Comparison of ENCODE assay signal across 8 cellular contexts in the genomic region with DNA sequence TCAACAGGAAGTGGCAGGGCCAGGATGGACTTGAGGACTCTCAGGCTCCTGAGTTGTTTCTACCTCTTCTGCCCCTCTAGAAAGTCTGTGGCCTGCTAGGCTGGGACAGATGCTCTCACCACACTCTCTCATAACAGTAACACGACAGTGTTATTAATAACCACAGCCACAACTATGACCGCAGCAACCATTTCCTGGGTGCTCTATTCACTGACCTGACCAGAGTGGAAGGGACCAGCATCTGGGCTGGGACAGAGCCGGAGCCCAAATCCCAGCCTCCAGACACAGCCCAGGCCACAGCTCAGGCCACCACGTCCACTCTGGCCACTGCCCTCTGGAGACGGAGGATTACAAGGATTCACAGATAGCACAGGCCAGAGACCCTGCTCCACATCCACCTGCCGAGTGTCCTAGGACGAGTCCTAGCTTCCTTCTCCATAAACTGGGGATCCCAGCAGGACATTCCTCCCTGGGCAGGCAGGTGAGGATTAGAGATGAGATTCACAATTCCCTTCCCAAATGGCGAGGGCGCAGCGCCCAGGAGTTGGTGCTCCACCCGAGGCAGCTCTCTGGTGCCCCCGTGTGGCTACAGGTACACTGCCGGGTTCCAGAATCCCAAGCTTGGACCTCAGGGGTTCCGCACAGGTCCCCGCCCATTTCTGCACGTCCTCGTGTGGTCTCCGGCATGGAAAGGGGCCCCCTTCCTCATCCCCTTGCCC. TPM values are rescaled to one million over a fixed set of nuclear protein-coding genes. Genes with fewer than 3 reads are reported as not detected.
A peak's percentile ranks its signal among the peaks of the same experiment; 100 is the strongest.
DNase-seq lines count a peak whose midpoint lies in the region; ATAC-seq and TF ChIP-seq lines count a peak whose summit lies in the region.

No MANE protein-coding gene starts in this region.

- H3K27me3 ChIP-seq in foreskin keratinocyte, result peaks cover 15% of the 10 kb centered on the region

- DNase-seq in activated CD4-positive, alpha-beta T cell treated with anti-CD3 and anti-CD28 coated beads for 24 hours (ENCODE audit: low read depth in 2 of 2), result peak; percentile 34 to 55
- DNase-seq in activated CD4-positive, alpha-beta T cell treated with anti-CD3 and anti-CD28 coated beads for 1 hour, result no peak
- peak; percentile 22 for DNase-seq in NCI-H748 treated with DMSO at 0.1 percent for 48 hours (lab: John Stamatoyannopoulos, UW)
- DNase-seq in activated T-cell treated with anti-CD3 and anti-CD28 coated beads, Interleukin-2, amount 50 U/mL, for 48 hours, result peak; percentile 74
- DNase-seq in foreskin keratinocyte, result peak in 1 of 2 donors; percentile 14
- DNase-seq in retina, result peak; percentile 57
- no peak for DNase-seq in GF-D8 (lab: John Stamatoyannopoulos, UW)

- peak; percentile 60 for ATAC-seq in HG03039 (IDR thresholded peaks at IDR 0.05; ENCODE audit: unreplicated experiment)
- peak; percentile 36 for ATAC-seq in foreskin keratinocyte

- H3K4me1 ChIP-seq in foreskin keratinocyte, result no peaks in the 10 kb centered on the region

- peak; percentile 83 for TF ChIP-seq CTCF in foreskin keratinocyte (conservative IDR thresholded peaks at IDR 0.05)

- no peak overlapping the region for H3K27ac ChIP-seq in foreskin keratinocyte

RNA-seq across cellular contexts. Expression of a gene that starts 7.1 kb away (rescaled TPM):
- total RNA-seq in foreskin keratinocyte, result 0.04 TPM in 1 of 2 replicates, not detected in the other
- polyA plus RNA-seq in foreskin keratinocyte, result 0.03 and 0.04 TPM in 2 replicates

RNA-seq across cellular contexts. Expression of a gene that starts 22.4 kb away (rescaled TPM):
- total RNA-seq in foreskin keratinocyte, result not detected in 2 replicates
- polyA plus RNA-seq in foreskin keratinocyte, result 0.04 TPM in 1 of 2 replicates, not detected in the other

RNA-seq across cellular contexts. Expression of a gene that starts 38.8 kb away (rescaled TPM):
- 11.7 and 13.2 TPM in 2 replicates for total RNA-seq in foreskin keratinocyte
- polyA plus RNA-seq in foreskin keratinocyte, result 3.4 and 4.0 TPM in 2 replicates

Comparison
In these comparisons a context has a peak if more than half of its experiments do, and no peak if none do; other contexts are left out.
1. DNase-seq: peak in activated CD4-positive, alpha-beta T cell treated with anti-CD3 and anti-CD28 coated beads for 24 hours (2 of 2), NCI-H748 treated with DMSO at 0.1 percent for 48 hours (single experiment), activated T-cell treated with anti-CD3 and anti-CD28 coated beads, Interleukin-2, amount 50 U/mL, for 48 hours (2 of 2) and retina (single experiment); none in activated CD4-positive, alpha-beta T cell treated with anti-CD3 and anti-CD28 coated beads for 1 hour (single experiment) and GF-D8 (single experiment).